Comparison of ENCODE assay signal across 18 cellular contexts in the genomic region with DNA sequence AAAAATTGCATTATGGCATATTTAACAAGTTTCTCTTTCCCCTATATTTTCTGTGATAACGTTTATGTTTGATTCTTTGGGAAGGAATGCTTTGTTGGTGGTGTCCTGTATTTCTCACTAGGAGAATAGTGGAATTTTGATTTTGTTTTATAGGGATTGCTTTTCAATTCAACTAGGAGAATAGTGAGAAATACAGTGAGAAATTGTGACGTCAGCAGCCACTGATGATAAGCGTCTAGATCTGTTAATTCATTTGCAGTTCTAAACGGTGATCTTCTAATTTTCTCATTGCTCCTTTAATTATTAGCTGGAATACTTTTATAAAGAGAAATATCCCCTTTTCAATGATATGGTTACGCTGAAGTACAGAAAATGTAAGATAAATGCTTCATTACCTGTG. TPM values are rescaled to one million over a fixed set of nuclear protein-coding genes. Genes with fewer than 3 reads are reported as not detected.
A peak's percentile ranks its signal among the peaks of the same experiment; 100 is the strongest.
DNase-seq lines count a peak whose midpoint lies in the region; ATAC-seq, FAIRE-seq and TF ChIP-seq lines count a peak whose summit lies in the region.
"Had no signal": no experiment of that assay in that cellular context is flagged by ENCODE, and none has a peak within 500 bp of the region (broad histone marks: within the 10 kb centered on the region; RNA-seq: fewer than 3 reads in every experiment).

No MANE protein-coding gene starts in this region.

- TF ChIP-seq CTCF in K562 (IDR thresholded peaks at IDR 0.05 in 2 of 3, conservative IDR thresholded peaks at IDR 0.05 in 1 of 3; ENCODE audit: insufficient read depth in 2 of 3, low read depth in 1 of 3, low read length in 3 of 3) (no peak), osteoblast (IDR thresholded peaks at IDR 0.05; ENCODE audit: extremely low read depth, low read depth, low read length) (no peak)

- no peak for ATAC-seq in K562

- no peaks in the 10 kb centered on the region for H3K27me3 ChIP-seq in CD4-positive, alpha-beta memory T cell (ENCODE audit: insufficient read depth, low read length)
- no peaks in the 10 kb centered on the region for H3K27me3 ChIP-seq in K562 (ENCODE audit: control insufficient read depth in 2 of 2, insufficient read depth in 2 of 2, low read length in 2 of 2)
- H3K27me3 ChIP-seq in osteoblast (ENCODE audit: insufficient read depth, low read length) = peaks cover 2% of the 10 kb centered on the region

- BruUV-seq in K562 (replicated peaks; lab: Mats Ljungman, UMichigan) = no TSS peak

- no peak overlapping the region for H3K9ac ChIP-seq in K562 (ENCODE audit: insufficient read depth in 1 of 2, low read depth in 2 of 2, low read length in 2 of 2)

- H3K79me2 ChIP-seq in K562 (ENCODE audit: control insufficient read depth, insufficient read depth, low read length) (no peaks in the 10 kb centered on the region), osteoblast (ENCODE audit: insufficient read depth, low read length) (no peaks in the 10 kb centered on the region)

- H3K36me3 Mint-ChIP-seq in activated naive CD4-positive, alpha-beta T cell treated with anti-CD3 and anti-CD28 coated beads, Interleukin-2, amount 50 U/mL, for 24 hours = peaks cover 3% of the 10 kb centered on the region
- H3K36me3 Mint-ChIP-seq in CD4-positive, alpha-beta memory T cell = peaks cover 0 to 3% of the 10 kb centered on the region in 2 donors
- H3K36me3 Mint-ChIP-seq: IgD-negative memory B cell had no signal

- H3K4me1 ChIP-seq in CD4-positive, alpha-beta memory T cell (ENCODE audit: insufficient read depth, low read length) = peaks cover 76% of the 10 kb centered on the region
- H3K4me1 ChIP-seq in K562 (replicated peaks in 1 of 2; ENCODE audit: control insufficient read depth in 2 of 2, insufficient read depth in 2 of 2, low read length in 2 of 2) (peaks cover 0 to 16% of the 10 kb centered on the region in 2 experiments; a peak in 3 of 5 replicates), osteoblast (ENCODE audit: insufficient read depth, low read length) (peaks cover 19% of the 10 kb centered on the region)

- no peaks in the 10 kb centered on the region for H3K36me3 ChIP-seq in CD4-positive, alpha-beta memory T cell (ENCODE audit: insufficient read depth, low read length)
- H3K36me3 ChIP-seq in K562 (ENCODE audit: control insufficient read depth, insufficient read depth, low read length) (no peaks in the 10 kb centered on the region), osteoblast (ENCODE audit: insufficient read depth, low read length) (no peaks in the 10 kb centered on the region)

- H3K27ac Mint-ChIP-seq in activated naive CD4-positive, alpha-beta T cell treated with anti-CD3 and anti-CD28 coated beads, Interleukin-2, amount 50 U/mL, for 24 hours = no peak overlapping the region
- peak overlapping the region in 5 of 7 donors; percentile 15 to 95 (median 64) for H3K27ac Mint-ChIP-seq in CD4-positive, alpha-beta memory T cell
- H3K27ac Mint-ChIP-seq: B cell, H9 had no signal

- no peaks in the 10 kb centered on the region for H4K20me1 ChIP-seq in K562 (replicated peaks; ENCODE audit: control insufficient read depth, insufficient read depth, low read length)
- H4K20me1 ChIP-seq in osteoblast (ENCODE audit: insufficient read depth, low read length) = no peaks in the 10 kb centered on the region

- H3K27me3 Mint-ChIP-seq in activated naive CD4-positive, alpha-beta T cell treated with anti-CD3 and anti-CD28 coated beads, Interleukin-2, amount 50 U/mL, for 24 hours = no peaks in the 10 kb centered on the region
- H3K27me3 Mint-ChIP-seq in CD4-positive, alpha-beta memory T cell = no peaks in the 10 kb centered on the region
- H3K27me3 Mint-ChIP-seq: CD4-positive, CD25-positive, alpha-beta regulatory T cell had no signal

- H3K27ac ChIP-seq in CD4-positive, alpha-beta memory T cell (ENCODE audit: low read depth, low read length) = no peak overlapping the region
- H3K27ac ChIP-seq in K562 (ENCODE audit: extremely low read depth, low read depth, low read length) = no peak overlapping the region
- H3K27ac ChIP-seq in osteoblast (ENCODE audit: low read depth, low read length) = no peak overlapping the region

- CTCF ChIA-PET in CD4-positive, alpha-beta memory T cell (lab: Charles Lee; ENCODE audit: partially characterized antibody) = interaction anchor here (0.8 to 1.9 kb wide), 2 partner anchors 29 to 42 kb away, joined by 3 to 4 read pairs; no protein-coding TSS in a partner anchor
- CTCF ChIA-PET in K562 (lab: Yijun Ruan, JAX; ENCODE audit: low intra/inter-chr PET ratio) = no interaction called here

- H3K9me1 ChIP-seq in K562 (ENCODE audit: control insufficient read depth, insufficient read depth, low read length) = no peaks in the 10 kb centered on the region

- no peak overlapping the region for H3K4me2 ChIP-seq in K562 (ENCODE audit: insufficient read depth, low read length)
- no peak overlapping the region for H3K4me2 ChIP-seq in osteoblast (ENCODE audit: insufficient read depth, low read length)

- in situ Hi-C loops in K562 (cut with MboI) = no loop called here

- no peak for TF ChIP-seq POLR2A in K562 (conservative IDR thresholded peaks at IDR 0.05)

- no peak overlapping the region for H2AFZ ChIP-seq in K562 (ENCODE audit: low read depth, low read length)
- H2AFZ ChIP-seq in osteoblast (ENCODE audit: low read length) = no peak overlapping the region

- POLR2A ChIA-PET in CD4-positive, alpha-beta memory T cell (lab: Charles Lee; ENCODE audit: partially characterized antibody) = interaction anchor here (1.1 to 6.9 kb wide), 3 partner anchors 38 to 43 kb away, joined by 3 to 63 read pairs (median 6); a partner anchor contains a TSS
- POLR2A ChIA-PET in K562 (lab: Yijun Ruan, JAX) = interaction anchor here (0.6 kb wide), 1 partner anchor 548 kb away, joined by 5 read pairs; no protein-coding TSS in a partner anchor

- H3K9me3 ChIP-seq in CD4-positive, alpha-beta memory T cell (ENCODE audit: control insufficient read depth in 1 of 2, low read length in 2 of 2) = no peaks in the 10 kb centered on the region
- H3K9me3 ChIP-seq in K562 (replicated peaks; ENCODE audit: control insufficient read depth, insufficient read depth, low read depth, low read length) (no peaks in the 10 kb centered on the region), osteoblast (ENCODE audit: low read depth, low read length) (no peaks in the 10 kb centered on the region)

- H3K4me3 ChIP-seq in CD4-positive, alpha-beta memory T cell (ENCODE audit: low read length in 2 of 2) = no peak overlapping the region
- H3K4me3 ChIP-seq in K562 = no peak overlapping the region
- H3K4me3 ChIP-seq in osteoblast (ENCODE audit: insufficient read depth, low read length) = no peak overlapping the region

- no peak for TF ChIP-seq RAD21 in K562 (CRISPR knock-in tag; conservative IDR thresholded peaks at IDR 0.05 in 1 of 2, IDR thresholded peaks at IDR 0.05 in 1 of 2)

- WGBS in K562 (ENCODE audit: insufficient coverage, low coverage, missing lambda C conversion rate) = 24% methylated on average over 5 of the region's 5 CpGs

- intact Hi-C loops in CD4-positive, alpha-beta memory T cell (cut with micrococcal nuclease) = loop anchor here (2.0 kb wide), 1 partner anchor 13 kb away; no protein-coding TSS in a partner anchor
- intact Hi-C loops in K562 (cut with micrococcal nuclease) = no loop called here

- no peaks in the 10 kb centered on the region for H3K9me3 Mint-ChIP-seq in activated naive CD4-positive, alpha-beta T cell treated with anti-CD3 and anti-CD28 coated beads, Interleukin-2, amount 50 U/mL, for 24 hours
- no peaks in the 10 kb centered on the region for H3K9me3 Mint-ChIP-seq in CD4-positive, alpha-beta memory T cell
- H3K9me3 Mint-ChIP-seq: H9, IgD-negative memory B cell had no signal

- FAIRE-seq in K562 (lab: Jason Lieb, UNC) = no peak
- FAIRE-seq: H1, HTR-8/SVneo had no signal

- DNase-seq in activated naive CD4-positive, alpha-beta T cell treated with anti-CD3 and anti-CD28 coated beads, Interleukin-2, amount 50 U/mL, for 16 hours = no peak
- DNase-seq in CD4-positive, alpha-beta memory T cell = no peak
- no peak for DNase-seq in K562 (ENCODE audit: extremely low read depth in 1 of 4, low spot score in 3 of 4)
- DNase-seq in osteoblast (ENCODE audit: insufficient read length, low spot score, missing footprints) = peak; percentile 14
- no peak for DNase-seq in activated CD8-positive, alpha-beta memory T cell treated with anti-CD3 and anti-CD28 coated beads, Interleukin-2, amount 50 U/mL, for 48 hours
- no peak for DNase-seq in NCI-H1092 treated with DMSO at 0.1 percent for 48 hours (lab: John Stamatoyannopoulos, UW)
- no peak for DNase-seq in NCI-H1930 (lab: John Stamatoyannopoulos, UW)
- DNase-seq: C1 segment of cervical spinal cord; Calu3; CD4-positive, CD25-positive, alpha-beta regulatory T cell; DMS79 treated with DMSO at 0.1 percent for 48 hours; GF-D8; H9 had no signal

- peaks cover 90% of the 10 kb centered on the region for H3K4me1 Mint-ChIP-seq in activated naive CD4-positive, alpha-beta T cell treated with anti-CD3 and anti-CD28 coated beads, Interleukin-2, amount 50 U/mL, for 24 hours
- H3K4me1 Mint-ChIP-seq in CD4-positive, alpha-beta memory T cell = peaks cover 60 to 92% (median 75%) of the 10 kb centered on the region in 4 donors

- TF ChIP-seq EP300 in K562 (IDR thresholded peaks at IDR 0.05; ENCODE audit: low read length) = no peak

- peak overlapping the region; percentile 80 for H3K4me3 Mint-ChIP-seq in activated naive CD4-positive, alpha-beta T cell treated with anti-CD3 and anti-CD28 coated beads, Interleukin-2, amount 50 U/mL, for 24 hours
- peak overlapping the region in 3 of 8 donors; percentile 3 to 77 (median 77) for H3K4me3 Mint-ChIP-seq in CD4-positive, alpha-beta memory T cell
- H3K4me3 Mint-ChIP-seq: B cell; CD4-positive, CD25-positive, alpha-beta regulatory T cell; H9 had no signal

RNA-seq across cellular contexts. Expression of a gene that starts 44.7 kb away (rescaled TPM):
- 100 to 1,000 TPM; 220 to 225 TPM for total RNA-seq in CD4-positive, alpha-beta memory T cell
- polyA plus RNA-seq in CD4-positive, alpha-beta memory T cell = 100 to 1,000 TPM in 1 of 2 donors, 10 to 100 TPM in 1; 27.6 to 129 TPM
- total RNA-seq in K562 (2011; cell fraction: chromatin; rRNA removed; ENCODE audit: low replicate concordance) = 34.4 and 78.8 TPM in 2 replicates
- total RNA-seq in K562 (2011; cell fraction: nucleolus; rRNA removed) = 16.3 and 20.0 TPM in 2 replicates
- total RNA-seq in K562 (2011; cell fraction: nucleoplasm; rRNA removed) = 38.6 and 69.9 TPM in 2 replicates
- total RNA-seq in K562 (2014; rRNA removed) (8.3 and 8.9 TPM in 2 replicates), K562 (2014; rRNA removed; fragmentation: Illumina TruSeq; extraction: Trizol) (6.0 and 6.9 TPM in 2 replicates), K562 (2015; rRNA removed; fragmentation: Illumina TruSeq; extraction: Trizol) (5.5 and 6.8 TPM in 2 replicates), K562 (2021) (13.8 and 17.1 TPM in 2 replicates), osteoblast (61.9 and 62.5 TPM in 2 replicates)
- polyA plus RNA-seq in K562 (2011; rRNA removed) (3.2 and 5.1 TPM in 2 replicates), K562 (2014; fragmentation: Illumina TruSeq; extraction: Trizol) (6.2 and 7.2 TPM in 2 replicates), K562 (2014; fragmentation: Nextera tagmentation; extraction: Ambion mirVana) (1 to 10 TPM in 1 of 2 experiments, under 1 TPM in 1; 0.89 to 2.4 TPM), K562 (2014; rRNA removed) (5.3 and 7.1 TPM in 2 replicates)
- 2.8 and 3.3 TPM in 2 replicates for polyA plus RNA-seq in K562 (2011; cell fraction: cytosol; rRNA removed)
- 4.5 and 10.2 TPM in 2 replicates for polyA plus RNA-seq in K562 (2011; cell fraction: nucleus; rRNA removed)
- polyA plus RNA-seq in K562 (2012) = 8.1 and 15.8 TPM in 2 replicates
- polyA minus RNA-seq in K562 (2011; rRNA and poly(A)+ RNA removed) = 10.5 and 18.0 TPM in 2 replicates
- polyA minus RNA-seq in K562 (2011; cell fraction: cytosol; rRNA and poly(A)+ RNA removed) = 4.7 and 7.4 TPM in 2 replicates
- polyA minus RNA-seq in K562 (2011; cell fraction: nucleus; rRNA and poly(A)+ RNA removed) = 8.7 and 10.9 TPM in 2 replicates

RNA-seq across cellular contexts. Expression of a gene that starts 53.7 kb away (rescaled TPM):
- 10 to 100 TPM; 22.3 to 24.2 TPM for total RNA-seq in CD4-positive, alpha-beta memory T cell
- polyA plus RNA-seq in CD4-positive, alpha-beta memory T cell = 10 to 100 TPM; 27.5 to 30.8 TPM
- total RNA-seq in K562 (2011; cell fraction: chromatin; rRNA removed; ENCODE audit: low replicate concordance) = 15.5 and 15.8 TPM in 2 replicates
- total RNA-seq in K562 (2011; cell fraction: nucleolus; rRNA removed) = 8.4 and 9.0 TPM in 2 replicates
- 12.1 and 16.6 TPM in 2 replicates for total RNA-seq in K562 (2011; cell fraction: nucleoplasm; rRNA removed)
- total RNA-seq in K562 (2014; rRNA removed) (7.5 and 10.9 TPM in 2 replicates), K562 (2014; rRNA removed; fragmentation: Illumina TruSeq; extraction: Trizol) (3.0 and 3.7 TPM in 2 replicates), K562 (2015; rRNA removed; fragmentation: Illumina TruSeq; extraction: Trizol) (2.9 and 3.4 TPM in 2 replicates), K562 (2021) (11.8 and 12.7 TPM in 2 replicates), osteoblast (38.4 and 43.9 TPM in 2 replicates)
- polyA plus RNA-seq in K562 (2011; rRNA removed) (9.5 and 11.7 TPM in 2 replicates), K562 (2014; fragmentation: Illumina TruSeq; extraction: Trizol) (13.6 and 16.1 TPM in 2 replicates), K562 (2014; fragmentation: Nextera tagmentation; extraction: Ambion mirVana) (10 to 100 TPM; 11.6 to 13.2 TPM), K562 (2014; rRNA removed) (10.2 and 10.9 TPM in 2 replicates)
- polyA plus RNA-seq in K562 (2011; cell fraction: cytosol; rRNA removed) = 9.1 and 15.4 TPM in 2 replicates
- 7.3 and 16.5 TPM in 2 replicates for polyA plus RNA-seq in K562 (2011; cell fraction: nucleus; rRNA removed)
- polyA plus RNA-seq in K562 (2012) = 16.0 and 34.4 TPM in 2 replicates
- 7.3 and 14.4 TPM in 2 replicates for polyA minus RNA-seq in K562 (2011; rRNA and poly(A)+ RNA removed)
- 5.4 and 8.7 TPM in 2 replicates for polyA minus RNA-seq in K562 (2011; cell fraction: cytosol; rRNA and poly(A)+ RNA removed)
- polyA minus RNA-seq in K562 (2011; cell fraction: nucleus; rRNA and poly(A)+ RNA removed) = 5.4 and 10.0 TPM in 2 replicates
